In the genomic region with DNA sequence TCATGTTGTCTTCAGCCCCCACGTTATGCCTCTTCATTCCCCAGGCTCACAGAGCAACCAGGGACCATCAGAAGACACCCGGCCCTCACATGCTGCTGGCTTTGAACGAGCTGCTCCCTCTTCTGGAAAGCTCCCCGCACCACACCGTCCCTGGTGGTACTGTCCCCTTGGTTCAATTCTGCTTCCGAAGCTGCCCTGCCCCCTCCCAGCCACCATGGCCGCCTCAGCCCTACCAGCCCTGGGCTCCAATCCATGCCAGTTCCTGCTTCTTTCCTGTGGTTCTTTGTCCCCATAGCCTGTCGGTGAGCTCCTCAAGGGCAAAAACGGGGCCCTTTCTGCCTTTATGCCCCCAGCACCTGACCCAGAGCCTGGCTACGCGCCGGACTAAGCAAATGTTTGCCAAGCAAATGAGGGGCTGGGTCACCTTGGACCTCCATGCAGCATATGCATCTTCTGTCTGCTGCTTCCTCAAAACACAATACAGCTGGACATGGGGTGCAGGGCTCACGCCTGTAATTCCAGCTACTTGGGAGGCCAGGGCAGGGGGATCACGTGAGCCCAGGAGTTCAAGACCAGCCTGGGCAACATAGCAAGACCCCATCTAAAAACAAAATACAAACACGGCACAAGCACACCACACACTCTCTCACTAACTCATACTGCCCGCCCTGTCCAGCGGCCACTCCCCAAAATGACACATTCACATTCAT, we compare ENCODE assay signal across 16 cellular contexts. TPM values are rescaled to one million over a fixed set of nuclear protein-coding genes. Genes with fewer than 3 reads are reported as not detected.
A peak's percentile ranks its signal among the peaks of the same experiment; 100 is the strongest.
DNase-seq lines count a peak whose midpoint lies in the region; ATAC-seq and TF ChIP-seq lines count a peak whose summit lies in the region.
"Had no signal": no experiment of that assay in that cellular context is flagged by ENCODE, and none has a peak within 500 bp of the region (broad histone marks: within the 10 kb centered on the region; RNA-seq: fewer than 3 reads in every experiment).

No MANE protein-coding gene starts in this region.

- no peak overlapping the region for H3K4me3 Mint-ChIP-seq in H9
- H3K4me3 Mint-ChIP-seq: CD4-positive, CD25-positive, alpha-beta regulatory T cell; naive thymus-derived CD4-positive, alpha-beta T cell had no signal

- 100% methylated on average over 1 of the region's 17 CpGs for WGBS in H9 (ENCODE audit: extremely low coverage, insufficient read length, low lambda C conversion rate)
- WGBS in esophagus, 2 donors, result 75 to 83% methylated on average over 17 of the region's 17 CpGs

- no peak overlapping the region for H3K18ac ChIP-seq in H9 (ENCODE audit: insufficient read length, low read depth, low read length)

- H3K4me3 ChIP-seq in PC-3 (ENCODE audit: low read length), result peak overlapping the region; percentile 18; the same call in 1 of the 2 replicates
- no peak overlapping the region for H3K4me3 ChIP-seq in esophagus (ENCODE audit: low read depth in 1 of 2, low read length in 2 of 2)
- no peak overlapping the region for H3K4me3 ChIP-seq in retinal pigment epithelial cell (ENCODE audit: low read length)
- H3K4me3 ChIP-seq in colonic mucosa, result no peak overlapping the region
- H3K4me3 ChIP-seq in PC-9, result no peak overlapping the region
- H3K4me3 ChIP-seq: dorsolateral prefrontal cortex, thoracic aorta had no signal

- H3K79me2 ChIP-seq in H9 (ENCODE audit: insufficient read depth, low read length) (peaks cover 6% of the 10 kb centered on the region; the same call in 1 of the 2 replicates), PC-3 (ENCODE audit: low read length) (peaks cover 45% of the 10 kb centered on the region), PC-9 (ENCODE audit: low read depth) (peaks cover 30% of the 10 kb centered on the region)

- peak; percentile 34; the same call in 2 of the 3 replicates for TF ChIP-seq CTCF in H9 (conservative IDR thresholded peaks at IDR 0.05)
- no peak for TF ChIP-seq CTCF in PC-3 (conservative IDR thresholded peaks at IDR 0.05; ENCODE audit: low read depth, low read length)
- TF ChIP-seq CTCF in retinal pigment epithelial cell (conservative IDR thresholded peaks at IDR 0.05; ENCODE audit: low read depth, low read length), result peak; percentile 21
- no peak for TF ChIP-seq CTCF in colonic mucosa (IDR thresholded peaks at IDR 0.05)
- no peak for TF ChIP-seq CTCF in PC-9 (conservative IDR thresholded peaks at IDR 0.05)

- CTCF ChIA-PET in PC-3 (lab: Charles Lee) (no interaction called here), PC-9 (lab: Charles Lee) (interaction anchor here (0.7 kb wide), 1 partner anchor 19 kb away, joined by 3 read pairs; no protein-coding TSS in a partner anchor)

- no peak overlapping the region for H2BK5ac ChIP-seq in H9 (ENCODE audit: insufficient read length, low read length)

- H3K27me3 ChIP-seq in H9 (ENCODE audit: insufficient read depth, low read length), result no peaks in the 10 kb centered on the region
- H3K27me3 ChIP-seq in PC-3 (ENCODE audit: low read length), result no peaks in the 10 kb centered on the region
- H3K27me3 ChIP-seq in esophagus (ENCODE audit: control insufficient read depth in 1 of 2, insufficient read depth in 2 of 2, low read length in 2 of 2), result no peaks in the 10 kb centered on the region
- no peaks in the 10 kb centered on the region for H3K27me3 ChIP-seq in colonic mucosa
- no peaks in the 10 kb centered on the region for H3K27me3 ChIP-seq in PC-9 (ENCODE audit: insufficient read depth, low read depth)
- H3K27me3 ChIP-seq: dorsolateral prefrontal cortex had no signal

- no peak overlapping the region for H2BK20ac ChIP-seq in H9 (ENCODE audit: low read depth, low read length, poor library complexity, severe bottlenecking)

- no peak overlapping the region for H2AK5ac ChIP-seq in H9 (ENCODE audit: insufficient read length, low read length)

- H4K8ac ChIP-seq in H9 (replicated peaks; ENCODE audit: insufficient read length, low read depth, low read length), result no peak overlapping the region

- DNase-seq in H9 (no peak), PC-3 (no peak), retinal pigment epithelial cell (ENCODE audit: low read depth) (no peak), mesenteric fat pad (ENCODE audit: low spot score) (no peak), colonic mucosa (no peak), PC-9 (no peak)
- DNase-seq: CD4-positive, CD25-positive, alpha-beta regulatory T cell; foreskin melanocyte; islet precursor cell; naive thymus-derived CD4-positive, alpha-beta T cell; NK-92 treated with Interleukin-12 subunit alpha and Interleukin-12 subunit beta, amount 100 ng/mL, for 24 hours; small intestine had no signal

- no peak overlapping the region for H2BK12ac ChIP-seq in H9 (ENCODE audit: insufficient read length, low read depth, low read length)

- peak overlapping the region; percentile 73 to 83 (median 81); a peak in 6 of 7 replicates for H3K27ac Mint-ChIP-seq in H9
- H3K27ac Mint-ChIP-seq: CD4-positive, CD25-positive, alpha-beta regulatory T cell; naive thymus-derived CD4-positive, alpha-beta T cell had no signal

- H3K36me3 ChIP-seq in PC-3 (ENCODE audit: low read depth, low read length) (peaks cover 59% of the 10 kb centered on the region), esophagus (ENCODE audit: control insufficient read depth in 2 of 2, insufficient read depth in 2 of 2, low read length in 1 of 2) (peaks cover 25 to 52% of the 10 kb centered on the region in 2 donors), colonic mucosa (peaks cover 13% of the 10 kb centered on the region), PC-9 (ENCODE audit: low read depth) (peaks cover 38% of the 10 kb centered on the region)

- H2BK120ac ChIP-seq in H9 (ENCODE audit: low read depth, low read length, poor library complexity, severe bottlenecking), result no peak overlapping the region

- H3K9me2 ChIP-seq in PC-3 (replicated peaks; ENCODE audit: low read length) (no peaks in the 10 kb centered on the region), PC-9 (ENCODE audit: insufficient read depth) (no peaks in the 10 kb centered on the region)

- no peak overlapping the region for H3T11ph ChIP-seq in H9 (ENCODE audit: low read length)

- H4K20me1 ChIP-seq in H9 (ENCODE audit: control insufficient read depth, insufficient read depth, insufficient read length) (no peaks in the 10 kb centered on the region), PC-3 (ENCODE audit: low read length) (0 out of 2 replicates have a peak, but pooled peaks cover 5% of the 10 kb centered on the region), PC-9 (ENCODE audit: insufficient read depth) (peaks cover 34% of the 10 kb centered on the region)

- no peak overlapping the region for H3K56ac ChIP-seq in H9 (ENCODE audit: insufficient read length, low read depth, low read length)

- ATAC-seq in PC-3 (no peak; the same call in 1 of the 2 replicates), HG03196 (IDR thresholded peaks at IDR 0.05; ENCODE audit: unreplicated experiment) (no peak)
- ATAC-seq: naive thymus-derived CD4-positive, alpha-beta T cell had no signal

- no peak overlapping the region for H3K23ac ChIP-seq in H9 (ENCODE audit: insufficient read length, low read depth, low read length)

- no peaks in the 10 kb centered on the region for H3F3A ChIP-seq in PC-3 (ENCODE audit: low read length, unreplicated experiment)
- peaks cover 18% of the 10 kb centered on the region for H3F3A ChIP-seq in PC-9 (ENCODE audit: insufficient read depth, low read depth)

- POLR2A ChIA-PET in PC-3 (lab: Charles Lee; ENCODE audit: unreplicated experiment) (no interaction called here), PC-9 (lab: Charles Lee; ENCODE audit: unreplicated experiment) (interaction anchor here (0.5 kb wide), 1 partner anchor 23 kb away, joined by 9 read pairs; no protein-coding TSS in a partner anchor)

- no peak overlapping the region for H4K5ac ChIP-seq in H9 (ENCODE audit: insufficient read length, low read depth, low read length)

- H3K4me1 ChIP-seq in H9 (ENCODE audit: insufficient read depth, low read length) (no peaks in the 10 kb centered on the region), PC-3 (ENCODE audit: insufficient read depth, low read length) (peaks cover 48% of the 10 kb centered on the region), esophagus (ENCODE audit: control insufficient read depth in 2 of 2, insufficient read depth in 2 of 2, low read length in 1 of 2) (peaks cover 1 to 30% of the 10 kb centered on the region in 2 donors), colonic mucosa (no peaks in the 10 kb centered on the region), PC-9 (replicated peaks; ENCODE audit: insufficient read depth) (peaks cover 14% of the 10 kb centered on the region)

- H3K9me3 ChIP-seq in H9 (ENCODE audit: control insufficient read depth, low read depth, low read length) (no peaks in the 10 kb centered on the region), PC-3 (ENCODE audit: low read length) (no peaks in the 10 kb centered on the region), esophagus (ENCODE audit: control insufficient read depth in 2 of 2, insufficient read depth in 1 of 2, low read depth in 1 of 2, low read length in 1 of 2) (peaks cover 0 to 18% of the 10 kb centered on the region in 2 donors), colonic mucosa (no peaks in the 10 kb centered on the region), PC-9 (ENCODE audit: insufficient read depth, low read depth) (peaks cover 4% of the 10 kb centered on the region; the same call in 1 of the 2 replicates)

- no peak overlapping the region for H3K27ac ChIP-seq in H9 (ENCODE audit: insufficient read length, low read depth, low read length)
- peak overlapping the region; percentile 77 for H3K27ac ChIP-seq in PC-3 (ENCODE audit: low read length)
- peak overlapping the region; percentile 15 to 76 for H3K27ac ChIP-seq in esophagus (ENCODE audit: low read depth in 2 of 2, low read length in 1 of 2)
- no peak overlapping the region for H3K27ac ChIP-seq in colonic mucosa
- no peak overlapping the region for H3K27ac ChIP-seq in PC-9
- H3K27ac ChIP-seq: dorsolateral prefrontal cortex, thoracic aorta had no signal

- H2BK15ac ChIP-seq in H9 (ENCODE audit: low read depth, low read length), result no peak overlapping the region

- BruUV-seq in PC-3 (replicated peaks; lab: Mats Ljungman, UMichigan), result no TSS peak
- BruUV-seq in PC-9 (replicated peaks; lab: Mats Ljungman, UMichigan), result no TSS peak

- no peak overlapping the region for H3K14ac ChIP-seq in H9 (ENCODE audit: insufficient read depth, low read length)

- no peaks in the 10 kb centered on the region for H3K79me1 ChIP-seq in H9 (ENCODE audit: insufficient read depth, low read depth, low read length, poor library complexity, severe bottlenecking)

- H3K4me2 ChIP-seq in H9 (ENCODE audit: insufficient read depth, insufficient read length, low read length) (no peak overlapping the region), PC-3 (ENCODE audit: low read length) (peak overlapping the region; percentile 50), PC-9 (no peak overlapping the region)

- H3K4ac ChIP-seq in H9 (ENCODE audit: low read depth, low read length), result no peak overlapping the region

- H3K4me1 Mint-ChIP-seq in H9, result peaks cover 13 to 24% of the 10 kb centered on the region in 2 experiments

- intact Hi-C loops in PC-3 (cut with micrococcal nuclease) (no loop called here), colonic mucosa (cut with DNase I) (no loop called here), PC-9 (cut with micrococcal nuclease; ENCODE audit: unreplicated experiment) (no loop called here)

- H3K23me2 ChIP-seq in H9 (ENCODE audit: insufficient read length, low read depth, low read length, poor library complexity, severe bottlenecking), result no peaks in the 10 kb centered on the region

- no peak overlapping the region for H4K91ac ChIP-seq in H9 (ENCODE audit: insufficient read length, low read depth, low read length)

- H3K36me3 Mint-ChIP-seq in H9 (ENCODE audit: insufficient read depth in 1 of 3, low read depth in 3 of 3), result peaks cover 63 to 72% (median 63%) of the 10 kb centered on the region in 3 experiments

- peaks cover 10 to 14% of the 10 kb centered on the region in 2 experiments for H3K9me3 Mint-ChIP-seq in H9

- no peak overlapping the region for H3K9ac ChIP-seq in H9 (ENCODE audit: extremely low read depth, insufficient read length, low read length)
- peak overlapping the region; percentile 42 for H3K9ac ChIP-seq in PC-3 (ENCODE audit: low read length)
- no peak overlapping the region for H3K9ac ChIP-seq in colonic mucosa (ENCODE audit: low read depth in 2 of 2, low read length in 2 of 2)

- H3K27me3 Mint-ChIP-seq in H9 (ENCODE audit: low read depth), result no peaks in the 10 kb centered on the region
- H3K27me3 Mint-ChIP-seq: CD4-positive, CD25-positive, alpha-beta regulatory T cell; naive thymus-derived CD4-positive, alpha-beta T cell had no signal

- H2AFZ ChIP-seq in H9 (ENCODE audit: low read length), result no peak overlapping the region
- H2AFZ ChIP-seq in PC-3 (ENCODE audit: low read length), result no peak overlapping the region
- no peak overlapping the region for H2AFZ ChIP-seq in PC-9

RNA-seq across cellular contexts. Expression of a gene that starts 21.3 kb away (rescaled TPM):
- total RNA-seq in H9 (2021) (130 and 140 TPM in 2 replicates), PC-3 (2014; rRNA removed) (89.6 and 143 TPM in 2 replicates), mesenteric fat pad (236 TPM), colonic mucosa (100 to 1,000 TPM; 113 to 117 TPM), PC-9 (2021) (181 and 218 TPM in 2 replicates)
- polyA plus RNA-seq in esophagus, result 100 to 1,000 TPM; 114 to 249 TPM

RNA-seq across cellular contexts. Expression of a gene that starts 32.3 kb away (rescaled TPM):
- total RNA-seq in H9 (2021), result 202 and 205 TPM in 2 replicates
- total RNA-seq in PC-3 (2014; rRNA removed), result 228 and 341 TPM in 2 replicates
- polyA plus RNA-seq in esophagus, result 10 to 100 TPM; 18.8 to 67.4 TPM
- total RNA-seq in mesenteric fat pad, result 54.0 TPM
- 100 to 1,000 TPM in 1 of 2 donors, 10 to 100 TPM in 1; 72.7 to 162 TPM for total RNA-seq in colonic mucosa
- 286 and 290 TPM in 2 replicates for total RNA-seq in PC-9 (2021)

RNA-seq across cellular contexts. Expression of a gene that starts 34.7 kb away (rescaled TPM):
- total RNA-seq in H9 (2021) (0.15 and 0.22 TPM in 2 replicates), PC-3 (2014; rRNA removed) (not detected in 2 replicates), mesenteric fat pad (not detected), colonic mucosa (not detected), PC-9 (2021) (not detected in 2 replicates)
- not detected for polyA plus RNA-seq in esophagus
- total RNA-seq: CD4-positive, CD25-positive, alpha-beta regulatory T cell; naive thymus-derived CD4-positive, alpha-beta T cell; thoracic aorta had no signal
- polyA plus RNA-seq: CD4-positive, CD25-positive, alpha-beta regulatory T cell; naive thymus-derived CD4-positive, alpha-beta T cell had no signal

Comparison
In these comparisons a context has a peak if more than half of its experiments do, and no peak if none do; other contexts are left out.
1. H3K27ac ChIP-seq: peak in PC-3 (single experiment) and esophagus (2 of 2); none in H9 (single experiment), colonic mucosa (single experiment) and PC-9 (single experiment).
2. CTCF ChIP-seq: peak in H9 (single experiment) and retinal pigment epithelial cell (single experiment); none in PC-3 (single experiment), colonic mucosa (single experiment) and PC-9 (single experiment).